Comparison of ENCODE assay signal across 14 cellular contexts in the genomic region with DNA sequence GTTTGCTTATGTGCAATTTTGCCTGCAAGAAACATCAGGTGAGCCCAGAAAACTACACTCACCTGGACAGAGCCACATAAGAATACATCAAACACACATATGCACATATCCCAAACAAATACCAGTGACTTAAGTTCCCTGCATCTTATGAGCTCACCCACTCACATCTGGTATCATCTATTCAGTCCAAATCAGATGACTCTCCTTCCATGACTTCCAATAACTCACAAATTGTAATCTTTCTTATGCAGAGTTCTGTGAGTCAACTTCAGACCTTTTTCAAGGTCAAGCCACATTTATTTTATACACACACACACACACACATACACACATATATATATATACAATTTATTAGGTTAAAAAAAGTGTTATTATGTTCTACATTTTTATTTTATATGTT.
DNase-seq lines count a peak whose midpoint lies in the region; TF ChIP-seq lines count a peak whose summit lies in the region.
"Had no signal": no experiment of that assay in that cellular context is flagged by ENCODE, and none has a peak within 500 bp of the region (broad histone marks: within the 10 kb centered on the region; RNA-seq: fewer than 3 reads in every experiment).

No MANE protein-coding gene starts in this region.

- H3K4me3 Mint-ChIP-seq in activated naive CD4-positive, alpha-beta T cell treated with anti-CD3 and anti-CD28 coated beads, Interleukin-2, amount 10 ng/mL, durations not matched to agents 7 days and 5 days = no peak overlapping the region
- H3K4me3 Mint-ChIP-seq: CD4-positive, alpha-beta memory T cell; IgD-negative memory B cell had no signal

- no peaks in the 10 kb centered on the region for H3K36me3 Mint-ChIP-seq in activated naive CD4-positive, alpha-beta T cell treated with anti-CD3 and anti-CD28 coated beads, Interleukin-2, amount 10 ng/mL, durations not matched to agents 7 days and 5 days
- H3K36me3 Mint-ChIP-seq: CD4-positive, alpha-beta memory T cell; IgD-negative memory B cell had no signal

- peak; percentile 1 for DNase-seq in ELR (ENCODE audit: low read depth)
- peak; percentile 25 for DNase-seq in NCI-H774 (lab: John Stamatoyannopoulos, UW)
- peak; percentile 3 for DNase-seq in brain microvascular endothelial cell
- peak; percentile 32 for DNase-seq in iris pigment epithelial cell (ENCODE audit: low read depth)
- no peak for DNase-seq in midbrain (lab: John Stamatoyannopoulos, UW)
- no peak for DNase-seq in breast epithelium (ENCODE audit: low spot score in 2 of 2)
- no peak for DNase-seq in stimulated activated CD4-positive, alpha-beta T cell treated with anti-CD3 and anti-CD28 coated beads, Interleukin-12 subunit alpha, Interleukin-12 subunit beta, amount 100 ng/mL, for 4 hours
- DNase-seq in activated naive CD4-positive, alpha-beta T cell treated with anti-CD3 and anti-CD28 coated beads, Interleukin-2, amount 10 ng/mL, durations not matched to agents 7 days and 5 days = no peak
- DNase-seq: BE2C; CD4-positive, alpha-beta memory T cell; DMS153; GM23248 had no signal

- CTCF ChIA-PET in activated naive CD4-positive, alpha-beta T cell treated with anti-CD3 and anti-CD28 coated beads, Interleukin-2, amount 10 ng/mL, durations not matched to agents 7 days and 5 days (lab: Charles Lee) = no interaction called here

- no peaks in the 10 kb centered on the region for H3K4me1 ChIP-seq in breast epithelium
- H3K4me1 ChIP-seq: BE2C had no signal

- no peak for TF ChIP-seq POLR2A in breast epithelium (IDR thresholded peaks at IDR 0.05)

- H3K4me3 ChIP-seq in brain microvascular endothelial cell (ENCODE audit: low read depth, low read length) (no peak overlapping the region), breast epithelium (no peak overlapping the region)
- H3K4me3 ChIP-seq: GM23248 had no signal

- H3K27me3 ChIP-seq in brain microvascular endothelial cell (replicated peaks) (no peaks in the 10 kb centered on the region), breast epithelium (no peaks in the 10 kb centered on the region)
- H3K27me3 ChIP-seq: BE2C had no signal

- H3K9me3 Mint-ChIP-seq in activated naive CD4-positive, alpha-beta T cell treated with anti-CD3 and anti-CD28 coated beads, Interleukin-2, amount 10 ng/mL, durations not matched to agents 7 days and 5 days = peaks cover 20% of the 10 kb centered on the region

- no peaks in the 10 kb centered on the region for H3K27me3 Mint-ChIP-seq in activated naive CD4-positive, alpha-beta T cell treated with anti-CD3 and anti-CD28 coated beads, Interleukin-2, amount 10 ng/mL, durations not matched to agents 7 days and 5 days
- H3K27me3 Mint-ChIP-seq: CD4-positive, alpha-beta memory T cell; IgD-negative memory B cell had no signal

- no peaks in the 10 kb centered on the region for H3K4me1 Mint-ChIP-seq in activated naive CD4-positive, alpha-beta T cell treated with anti-CD3 and anti-CD28 coated beads, Interleukin-2, amount 10 ng/mL, durations not matched to agents 7 days and 5 days
- H3K4me1 Mint-ChIP-seq: CD4-positive, alpha-beta memory T cell; IgD-negative memory B cell had no signal

- H3K27ac ChIP-seq in brain microvascular endothelial cell (no peak overlapping the region), breast epithelium (no peak overlapping the region)
- H3K27ac ChIP-seq: C4-2B, GM23248 had no signal

- H3K36me3 ChIP-seq in brain microvascular endothelial cell (replicated peaks) (no peaks in the 10 kb centered on the region), breast epithelium (no peaks in the 10 kb centered on the region)
- H3K36me3 ChIP-seq: BE2C had no signal

- no peaks in the 10 kb centered on the region for H3K9me3 ChIP-seq in breast epithelium
- H3K9me3 ChIP-seq: BE2C had no signal

- TF ChIP-seq CTCF in brain microvascular endothelial cell (IDR thresholded peaks at IDR 0.05; ENCODE audit: low read depth, low read length, missing control alignments) = no peak
- TF ChIP-seq CTCF in breast epithelium (IDR thresholded peaks at IDR 0.05) = no peak

- intact Hi-C loops in breast epithelium (cut with DNase I; ENCODE audit: low total_unique reads) = loop anchor here (5.0 kb wide), 1 partner anchor 113 kb away; no protein-coding TSS in a partner anchor

- H3K27ac Mint-ChIP-seq in activated naive CD4-positive, alpha-beta T cell treated with anti-CD3 and anti-CD28 coated beads, Interleukin-2, amount 10 ng/mL, durations not matched to agents 7 days and 5 days = no peak overlapping the region
- H3K27ac Mint-ChIP-seq: CD4-positive, alpha-beta memory T cell; IgD-negative memory B cell had no signal

- in situ Hi-C loops in brain microvascular endothelial cell (cut with HindIII; ENCODE audit: low pct_ligation_motif_present, low sequenced_read_pairs) = no loop called here

Comparison
In these comparisons a context has a peak if more than half of its experiments do, and no peak if none do; other contexts are left out.
1. DNase-seq: peak in ELR (single experiment), NCI-H774 (single experiment), brain microvascular endothelial cell (single experiment) and iris pigment epithelial cell (single experiment); none in midbrain (single experiment), breast epithelium (0 of 2), stimulated activated CD4-positive, alpha-beta T cell treated with anti-CD3 and anti-CD28 coated beads, Interleukin-12 subunit alpha, Interleukin-12 subunit beta, amount 100 ng/mL, for 4 hours (single experiment) and activated naive CD4-positive, alpha-beta T cell treated with anti-CD3 and anti-CD28 coated beads, Interleukin-2, amount 10 ng/mL, durations not matched to agents 7 days and 5 days (single experiment).